ENCODE assay signal across 8 cellular contexts in genomic region chr12:45388545-45388944, GRCh38.
DNase-seq lines count a peak whose midpoint lies in the region; ATAC-seq and TF ChIP-seq lines count a peak whose summit lies in the region.

No MANE protein-coding gene starts in this region.

- H3K4me3 ChIP-seq in astrocyte of the spinal cord (ENCODE audit: low read depth, low read length) (no peak overlapping the region), aorta (ENCODE audit: low read length in 2 of 2) (no peak overlapping the region)

- peak; percentile 62 for TF ChIP-seq RAD21 in Ishikawa (IDR thresholded peaks at IDR 0.05; ENCODE audit: low read depth)

- peaks cover 2 to 3% of the 10 kb centered on the region in 2 donors for H3K36me3 ChIP-seq in aorta (ENCODE audit: control insufficient read depth in 1 of 2, insufficient read depth in 2 of 2, low read length in 1 of 2)

- H3K36me3 Mint-ChIP-seq in activated CD4-positive, alpha-beta T cell treated with anti-CD3 and anti-CD28 coated beads for 36 hours (ENCODE audit: low read depth), result peaks cover 36% of the 10 kb centered on the region

- CTCF ChIA-PET in activated CD4-positive, alpha-beta T cell treated with anti-CD3 and anti-CD28 coated beads for 36 hours (lab: Charles Lee), result interaction anchor here (0.6 to 2.7 kb wide), 9 partner anchors 10 to 218 kb away, joined by 3 to 15 read pairs (median 3); no protein-coding TSS in a partner anchor

- no peaks in the 10 kb centered on the region for H3K27me3 ChIP-seq in aorta (ENCODE audit: control insufficient read depth in 1 of 2, insufficient read depth in 2 of 2, low read length in 1 of 2)

- POLR2A ChIA-PET in activated CD4-positive, alpha-beta T cell treated with anti-CD3 and anti-CD28 coated beads for 36 hours (lab: Charles Lee), result no interaction called here

- H3K4me1 ChIP-seq in aorta (ENCODE audit: control insufficient read depth in 1 of 2, insufficient read depth in 2 of 2, low read length in 2 of 2), result peaks cover 0 to 2% of the 10 kb centered on the region in 2 donors

- no peak overlapping the region for H3K27ac Mint-ChIP-seq in activated CD4-positive, alpha-beta T cell treated with anti-CD3 and anti-CD28 coated beads for 36 hours

- in situ Hi-C loops in astrocyte of the spinal cord (cut with HindIII; ENCODE audit: low sequenced_read_pairs), result no loop called here

- H3K9me3 ChIP-seq in aorta (ENCODE audit: control insufficient read depth, low read length), result no peaks in the 10 kb centered on the region

- 4% methylated on average over 1 of the region's 1 CpG for WGBS in aorta, 2 donors

- H3K4me3 Mint-ChIP-seq in activated CD4-positive, alpha-beta T cell treated with anti-CD3 and anti-CD28 coated beads for 36 hours, result no peak overlapping the region

- intact Hi-C loops in aorta (cut with DNase I), result loop anchor here (1.0 to 10.0 kb wide), 4 partner anchors 173 to 216 kb away; partner anchors contain the start of gene ANO6 (in 1 of the 2)
- intact Hi-C loops in activated CD4-positive, alpha-beta T cell treated with anti-CD3 and anti-CD28 coated beads for 36 hours (cut with DNase I, micrococcal nuclease), result loop anchor here (1.0 kb wide), 3 partner anchors 205 to 218 kb away; no protein-coding TSS in a partner anchor

- peaks cover 2% of the 10 kb centered on the region for H3K9me3 Mint-ChIP-seq in activated CD4-positive, alpha-beta T cell treated with anti-CD3 and anti-CD28 coated beads for 36 hours (ENCODE audit: low read depth)

- no peak overlapping the region for H3K27ac ChIP-seq in aorta (ENCODE audit: low read depth in 1 of 2, low read length in 2 of 2)

- H3K4me1 Mint-ChIP-seq in activated CD4-positive, alpha-beta T cell treated with anti-CD3 and anti-CD28 coated beads for 36 hours, result no peaks in the 10 kb centered on the region

- peak; percentile 78 for TF ChIP-seq CTCF in astrocyte of the spinal cord (IDR thresholded peaks at IDR 0.05; ENCODE audit: low read depth, low read length)

- TF ChIP-seq EP300 in Ishikawa (IDR thresholded peaks at IDR 0.05; ENCODE audit: borderline replicate concordance), result no peak

- ATAC-seq in aorta (ENCODE audit: low FRiP score) (peak; percentile 65), HG02884 (IDR thresholded peaks at IDR 0.05; ENCODE audit: unreplicated experiment) (no peak)
- no peak for ATAC-seq in activated CD4-positive, alpha-beta T cell treated with anti-CD3 and anti-CD28 coated beads for 36 hours

- peak; percentile 29 for DNase-seq in COR-L47 (lab: John Stamatoyannopoulos, UW)
- peak; percentile 58 for DNase-seq in astrocyte of the spinal cord (ENCODE audit: low read depth, low spot score)
- peak; percentile 55 for DNase-seq in iris pigment epithelial cell (ENCODE audit: low read depth)
- no peak for DNase-seq in aorta
- DNase-seq in activated CD4-positive, alpha-beta T cell treated with anti-CD3 and anti-CD28 coated beads for 36 hours, result no peak
- no peak for DNase-seq in effector CD4-positive, alpha-beta T cell

- no peaks in the 10 kb centered on the region for H3K27me3 Mint-ChIP-seq in activated CD4-positive, alpha-beta T cell treated with anti-CD3 and anti-CD28 coated beads for 36 hours

TF ChIP-seq in Ishikawa, 13 proteins besides CTCF, POLR2A, EP300 and RAD21:
- TF ChIP-seq TCF12 (IDR thresholded peaks at IDR 0.05; ENCODE audit: low read depth) (no peak), FOXM1 (IDR thresholded peaks at IDR 0.05; ENCODE audit: borderline replicate concordance, low read depth) (no peak), CEBPB (IDR thresholded peaks at IDR 0.05) (no peak), TEAD4 (IDR thresholded peaks at IDR 0.05) (no peak), USF1 (IDR thresholded peaks at IDR 0.05) (no peak), NFIC (IDR thresholded peaks at IDR 0.05) (no peak), ZBTB7A (IDR thresholded peaks at IDR 0.05; ENCODE audit: low read depth) (no peak), CREB1 (IDR thresholded peaks at IDR 0.05; ENCODE audit: low read depth) (no peak), REST (IDR thresholded peaks at IDR 0.05; ENCODE audit: low read depth) (no peak), YY1 (IDR thresholded peaks at IDR 0.05; ENCODE audit: low read depth) (no peak), TAF1 (IDR thresholded peaks at IDR 0.05; ENCODE audit: low read depth) (no peak), EGR1 (IDR thresholded peaks at IDR 0.05) (no peak)
- TF ChIP-seq, protein P1, sequence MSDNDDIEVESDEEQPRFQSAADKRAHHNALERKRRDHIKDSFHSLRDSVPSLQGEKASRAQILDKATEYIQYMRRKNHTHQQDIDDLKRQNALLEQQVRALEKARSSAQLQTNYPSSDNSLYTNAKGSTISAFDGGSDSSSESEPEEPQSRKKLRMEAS (IDR thresholded peaks at IDR 0.05), result no peak

Comparison
In these comparisons a context has a peak if more than half of its experiments do, and no peak if none do; other contexts are left out.
1. DNase-seq: peak in COR-L47 (single experiment), astrocyte of the spinal cord (single experiment) and iris pigment epithelial cell (single experiment); none in aorta (0 of 2), activated CD4-positive, alpha-beta T cell treated with anti-CD3 and anti-CD28 coated beads for 36 hours (single experiment) and effector CD4-positive, alpha-beta T cell (single experiment).